Comparison of ENCODE assay signal across 17 cellular contexts in genomic region chr2:114222331-114222730, GRCh38.
"Had no signal": no experiment of that assay in that cellular context is flagged by ENCODE, and none has a peak within 500 bp of the region (broad histone marks: within the 10 kb centered on the region; RNA-seq: fewer than 3 reads in every experiment).

No MANE protein-coding gene starts in this region.

- DNase-seq: activated CD4-positive, alpha-beta T cell treated with anti-CD3 and anti-CD28 coated beads, Interleukin-2, amount 50 U/mL, for 4 hours; activated CD8-positive, alpha-beta memory T cell treated with anti-CD3 and anti-CD28 coated beads for 24 hours; activated CD8-positive, alpha-beta memory T cell treated with anti-CD3 and anti-CD28 coated beads, Interleukin-2, amount 50 U/mL, for 4 hours; activated naive CD4-positive, alpha-beta T cell; activated T-cell treated with anti-CD3 and anti-CD28 coated beads, Interleukin-2, amount 50 U/mL, for 24 hours; adrenal gland; brain microvascular endothelial cell; central memory CD4-positive, alpha-beta T cell; left colon; mesendoderm; naive thymus-derived CD4-positive, alpha-beta T cell; stimulated activated CD4-positive, alpha-beta T cell treated with anti-CD3 and anti-CD28 coated beads, Interleukin-4, amount 100 ng/mL, for 24 hours; stimulated activated naive CD4-positive, alpha-beta T cell treated with Interleukin-2 at 50 U/mL for 16 hours had no signal

- H3K27me3 Mint-ChIP-seq: type B pancreatic cell had no signal

- H3K4me3 Mint-ChIP-seq: activated naive CD8-positive, alpha-beta T cell; activated T-cell treated with anti-CD3 and anti-CD28 coated beads, Interleukin-2, amount 50 U/mL, for 24 hours; activated T-helper 17 cell treated with anti-CD3 and anti-CD28 coated beads, Interleukin-2, amount 50 U/mL, for 72 hours; naive thymus-derived CD4-positive, alpha-beta T cell; type B pancreatic cell; WTC11 had no signal

- H3K9me3 Mint-ChIP-seq: activated T-cell treated with anti-CD3 and anti-CD28 coated beads, Interleukin-2, amount 50 U/mL, for 24 hours; activated T-helper 17 cell treated with anti-CD3 and anti-CD28 coated beads, Interleukin-2, amount 50 U/mL, for 72 hours; type B pancreatic cell had no signal

- H3K27ac Mint-ChIP-seq: activated naive CD8-positive, alpha-beta T cell; activated T-cell treated with anti-CD3 and anti-CD28 coated beads, Interleukin-2, amount 50 U/mL, for 24 hours; activated T-helper 17 cell treated with anti-CD3 and anti-CD28 coated beads, Interleukin-2, amount 50 U/mL, for 72 hours; naive thymus-derived CD4-positive, alpha-beta T cell; type B pancreatic cell; WTC11 had no signal

- H3K36me3 Mint-ChIP-seq: activated naive CD8-positive, alpha-beta T cell; naive thymus-derived CD4-positive, alpha-beta T cell; type B pancreatic cell had no signal

- H3K4me1 Mint-ChIP-seq: activated T-helper 17 cell treated with anti-CD3 and anti-CD28 coated beads, Interleukin-2, amount 50 U/mL, for 72 hours; naive thymus-derived CD4-positive, alpha-beta T cell; WTC11 had no signal
